Comparison of ENCODE assay signal across 9 cellular contexts in the genomic region with DNA sequence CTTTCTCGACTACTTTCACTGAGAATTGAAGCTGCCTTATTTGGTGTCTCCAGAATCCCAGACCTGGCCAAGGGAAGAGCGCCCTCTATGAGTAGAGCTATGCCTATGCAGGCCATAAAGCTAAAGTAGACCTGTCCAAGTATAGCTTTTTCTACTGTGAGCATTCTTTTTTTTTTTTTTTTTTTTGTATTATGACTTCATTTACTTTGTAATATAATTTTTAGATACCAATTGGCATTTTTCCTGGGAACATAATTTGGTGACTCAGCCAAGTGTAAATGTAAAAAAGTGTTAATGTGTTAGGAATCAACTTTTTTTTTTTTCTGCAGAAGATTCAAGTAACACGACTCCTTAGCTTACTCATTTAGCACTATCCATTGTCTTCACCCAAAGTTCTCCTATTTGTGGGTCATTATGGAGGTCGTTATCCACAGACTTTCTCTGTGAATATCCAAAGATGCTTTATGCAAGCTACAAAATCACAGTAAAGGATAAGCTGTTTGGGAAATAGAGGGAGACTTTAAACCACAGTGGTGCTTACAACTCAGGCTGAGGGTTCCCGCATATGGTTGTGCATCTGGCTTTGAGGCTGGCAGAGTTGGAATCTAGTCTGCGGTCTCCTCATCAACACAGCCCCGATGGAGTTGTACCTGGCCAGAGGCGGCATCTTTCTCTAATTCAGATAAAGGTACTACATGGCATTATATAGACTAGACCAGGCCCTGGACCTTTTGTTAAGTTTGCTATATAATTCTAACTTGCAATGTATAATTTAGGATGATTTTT.
A peak's percentile ranks its signal among the peaks of the same experiment; 100 is the strongest.
DNase-seq lines count a peak whose midpoint lies in the region; ATAC-seq, FAIRE-seq and TF ChIP-seq lines count a peak whose summit lies in the region.
"Had no signal": no experiment of that assay in that cellular context is flagged by ENCODE, and none has a peak within 500 bp of the region (broad histone marks: within the 10 kb centered on the region; RNA-seq: fewer than 3 reads in every experiment).

No MANE protein-coding gene starts in this region.

- H3K4me1 ChIP-seq in mammary epithelial cell (ENCODE audit: insufficient read depth, low read length) = no peaks in the 10 kb centered on the region

- intact Hi-C loops in mammary epithelial cell (cut with micrococcal nuclease) = loop anchor here (1.0 to 10.0 kb wide), 5 partner anchors 92 to 1500 kb away; no protein-coding TSS in a partner anchor

- H3K9me3 ChIP-seq in mammary epithelial cell (replicated peaks; ENCODE audit: insufficient read depth, low read length) = no peaks in the 10 kb centered on the region
- H3K9me3 ChIP-seq: thoracic aorta had no signal

- no peak overlapping the region for H2AFZ ChIP-seq in mammary epithelial cell (ENCODE audit: low read depth, low read length)

- H3K9ac ChIP-seq in mammary epithelial cell (ENCODE audit: insufficient read depth, low read length) = no peak overlapping the region

- dilution Hi-C loops in mammary epithelial cell (cut with HindIII; ENCODE audit: low sequenced_read_pairs) = no loop called here

- H3K79me2 ChIP-seq in mammary epithelial cell (ENCODE audit: insufficient read depth, low read length) = no peaks in the 10 kb centered on the region

- DNase-seq in D721Med (ENCODE audit: insufficient read length, low spot score) (no peak), M059J (ENCODE audit: low read depth) (peak; percentile 33), mammary epithelial cell (peak; percentile 55), occipital lobe (lab: John Stamatoyannopoulos, UW) (peak; percentile 4), NCI-H187 treated with DMSO at 0.1 percent for 48 hours (lab: John Stamatoyannopoulos, UW) (no peak), ecto neural progenitor cell (ENCODE audit: low spot score) (no peak), putamen (ENCODE audit: low spot score) (no peak)

- peak; percentile 82 for ATAC-seq in GM21367 (IDR thresholded peaks at IDR 0.05; ENCODE audit: unreplicated experiment)

- CTCF ChIA-PET in mammary epithelial cell (lab: Charles Lee; ENCODE audit: low non-redundant PET) = interaction anchor here (0.5 to 1.1 kb wide), 12 partner anchors 37 to 1499 kb away, joined by 3 to 22 read pairs (median 6); no protein-coding TSS in a partner anchor

- H4K20me1 ChIP-seq in mammary epithelial cell (ENCODE audit: insufficient read depth, low read length) = no peaks in the 10 kb centered on the region

- TF ChIP-seq CTCF in D721Med (IDR thresholded peaks at IDR 0.05; ENCODE audit: insufficient read depth, missing control alignments) (peak; percentile 51), mammary epithelial cell (conservative IDR thresholded peaks at IDR 0.05 in 1 of 2, IDR thresholded peaks at IDR 0.05 in 1 of 2; ENCODE audit: extremely low read depth in 1 of 2, insufficient read depth in 1 of 2, low read depth in 1 of 2, low read length in 2 of 2) (peak; percentile 94 to 99)

- BruUV-seq in mammary epithelial cell (replicated peaks; lab: Mats Ljungman, UMichigan) = no TSS peak

- no peaks in the 10 kb centered on the region for H3K36me3 ChIP-seq in mammary epithelial cell (ENCODE audit: insufficient read depth, low read length)
- H3K36me3 ChIP-seq: thoracic aorta had no signal

- H3K4me2 ChIP-seq in mammary epithelial cell (ENCODE audit: insufficient read depth, low read depth, low read length) = no peak overlapping the region

- in situ Hi-C loops in mammary epithelial cell (cut with MboI; ENCODE audit: low sequenced_read_pairs in 2 of 2) = no loop called here

- 48% methylated on average over 8 of the region's 8 CpGs for WGBS in mammary epithelial cell (ENCODE audit: low coverage, missing lambda C conversion rate)

- no peaks in the 10 kb centered on the region for H3K27me3 ChIP-seq in mammary epithelial cell (ENCODE audit: insufficient read depth, low read length)

- H3K27ac ChIP-seq in mammary epithelial cell (ENCODE audit: insufficient read depth, low read depth, low read length) = no peak overlapping the region
- H3K27ac ChIP-seq: thoracic aorta had no signal

- H3K4me3 ChIP-seq in mammary epithelial cell (replicated peaks in 1 of 3; ENCODE audit: insufficient read depth in 1 of 3, low read depth in 2 of 3, low read length in 3 of 3) = no peak overlapping the region
- H3K4me3 ChIP-seq: thoracic aorta had no signal

- no peak for FAIRE-seq in D721Med (lab: Jason Lieb, UNC)

Comparison
In these comparisons a context has a peak if more than half of its experiments do, and no peak if none do; other contexts are left out.
1. DNase-seq: peak in M059J (single experiment), mammary epithelial cell (single experiment) and occipital lobe (single experiment); none in D721Med (single experiment), NCI-H187 treated with DMSO at 0.1 percent for 48 hours (single experiment), ecto neural progenitor cell (single experiment) and putamen (single experiment).